In the genomic region with DNA sequence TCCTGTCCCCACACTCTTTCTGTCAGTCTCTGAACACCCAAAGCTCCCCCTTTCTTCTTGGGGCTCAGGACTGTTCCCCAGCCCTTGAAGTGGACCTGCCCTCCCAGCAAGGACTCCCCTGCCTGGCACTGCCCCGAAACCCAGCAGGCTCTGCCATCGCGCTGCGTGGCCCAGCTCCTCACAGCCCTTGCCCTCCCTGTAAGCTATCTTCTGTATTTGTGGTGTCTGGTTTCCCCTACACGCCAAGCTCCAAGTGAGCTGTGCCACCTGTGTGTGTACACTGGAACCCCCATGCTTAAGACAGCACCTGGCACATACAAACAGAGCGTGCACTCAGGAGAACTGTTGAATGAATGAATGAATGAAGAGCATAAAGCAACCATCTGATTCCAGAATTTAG, we compare ENCODE assay signal across 24 cellular contexts. TPM values are rescaled to one million over a fixed set of nuclear protein-coding genes. Genes with fewer than 3 reads are reported as not detected.
A peak's percentile ranks its signal among the peaks of the same experiment; 100 is the strongest.
DNase-seq lines count a peak whose midpoint lies in the region; ATAC-seq and TF ChIP-seq lines count a peak whose summit lies in the region.
"Had no signal": no experiment of that assay in that cellular context is flagged by ENCODE, and none has a peak within 500 bp of the region (broad histone marks: within the 10 kb centered on the region; RNA-seq: fewer than 3 reads in every experiment).

No MANE protein-coding gene starts in this region.

- peaks cover 11% of the 10 kb centered on the region for H3K9me3 Mint-ChIP-seq in Caco-2 (ENCODE audit: unreplicated experiment)
- H3K9me3 Mint-ChIP-seq in activated CD8-positive, alpha-beta T cell treated with anti-CD3 and anti-CD28 coated beads, Interleukin-2, amount 10 ng/mL, durations not matched to agents 7 days and 5 days (ENCODE audit: insufficient read depth) = no peaks in the 10 kb centered on the region

- H4K91ac ChIP-seq in neuronal stem cell (ENCODE audit: low read depth, low read length, poor library complexity) = no peak overlapping the region

- WGBS in neuronal stem cell (ENCODE audit: extremely low coverage in 2 of 2, insufficient read length in 2 of 2, insufficient replicate concordance in 1 of 2), 2 donors = no CpG with 5 or more reads among the region's 6 CpGs

- H4K8ac ChIP-seq in neuronal stem cell (ENCODE audit: low read depth, low read length) = no peak overlapping the region

- ATAC-seq in activated CD8-positive, alpha-beta T cell treated with anti-CD3 and anti-CD28 coated beads, Interleukin-2, amount 10 ng/mL, durations not matched to agents 7 days and 5 days = no peak
- ATAC-seq: effector memory CD8-positive, alpha-beta T cell; T-helper 17 cell had no signal

- H3K4me3 ChIP-seq in Caco-2 (ENCODE audit: low read depth, low read length) (no peak overlapping the region), neuronal stem cell (ENCODE audit: low read length in 2 of 2) (no peak overlapping the region), foreskin fibroblast (ENCODE audit: low read depth in 1 of 2, low read length in 2 of 2) (no peak overlapping the region)
- H3K4me3 ChIP-seq: body of pancreas, esophagus muscularis mucosa, neural progenitor cell, PC-9, psoas muscle, SJSA1 had no signal

- H3K27ac ChIP-seq in neuronal stem cell (replicated peaks; ENCODE audit: low read length) = no peak overlapping the region
- H3K27ac ChIP-seq: body of pancreas, C4-2B, esophagus muscularis mucosa, neural progenitor cell, PC-9, psoas muscle, SJSA1 had no signal

- H3K4me2 ChIP-seq in neuronal stem cell (ENCODE audit: insufficient read depth, low read length, poor library complexity, severe bottlenecking) = no peak overlapping the region
- H3K4me2 ChIP-seq: neural progenitor cell, PC-9 had no signal

- no peak overlapping the region for H2BK15ac ChIP-seq in neuronal stem cell (ENCODE audit: low read length)

- peak overlapping the region; percentile 46 for H3K27ac Mint-ChIP-seq in Caco-2 (ENCODE audit: unreplicated experiment)
- H3K27ac Mint-ChIP-seq in activated CD8-positive, alpha-beta T cell treated with anti-CD3 and anti-CD28 coated beads, Interleukin-2, amount 10 ng/mL, durations not matched to agents 7 days and 5 days = no peak overlapping the region
- H3K27ac Mint-ChIP-seq: activated naive CD8-positive, alpha-beta T cell; effector memory CD8-positive, alpha-beta T cell; neural progenitor cell; T-helper 17 cell had no signal

- no peaks in the 10 kb centered on the region for H3K4me1 ChIP-seq in Caco-2
- H3K4me1 ChIP-seq in neuronal stem cell (ENCODE audit: control insufficient read depth in 2 of 2, insufficient read depth in 1 of 2, low read depth in 1 of 2, low read length in 2 of 2) = no peaks in the 10 kb centered on the region
- H3K4me1 ChIP-seq: neural progenitor cell, SJSA1 had no signal

- CTCF ChIA-PET in Caco-2 (lab: Charles Lee) = no interaction called here
- CTCF ChIA-PET in activated CD8-positive, alpha-beta T cell treated with anti-CD3 and anti-CD28 coated beads, Interleukin-2, amount 10 ng/mL, durations not matched to agents 7 days and 5 days (lab: Charles Lee) = no interaction called here

- no peak overlapping the region for H3K4ac ChIP-seq in neuronal stem cell (ENCODE audit: low read length)

- no peak overlapping the region for H3K4me3 Mint-ChIP-seq in Caco-2 (ENCODE audit: unreplicated experiment)
- H3K4me3 Mint-ChIP-seq in activated CD8-positive, alpha-beta T cell treated with anti-CD3 and anti-CD28 coated beads, Interleukin-2, amount 10 ng/mL, durations not matched to agents 7 days and 5 days = no peak overlapping the region
- H3K4me3 Mint-ChIP-seq: activated naive CD8-positive, alpha-beta T cell; effector memory CD8-positive, alpha-beta T cell; H9; neural progenitor cell; T-helper 17 cell had no signal

- H3K27me3 ChIP-seq in Caco-2 (replicated peaks; ENCODE audit: control insufficient read depth, insufficient read depth, low read length) (no peaks in the 10 kb centered on the region), neuronal stem cell (ENCODE audit: control insufficient read depth in 3 of 3, insufficient read depth in 3 of 3, low read depth in 1 of 3, low read length in 3 of 3) (peaks cover 0 to 4% (median 0%) of the 10 kb centered on the region in 3 experiments)
- H3K27me3 ChIP-seq: body of pancreas, esophagus muscularis mucosa, neural progenitor cell, SJSA1 had no signal

- H3K9me3 ChIP-seq in Caco-2 (no peaks in the 10 kb centered on the region), neuronal stem cell (replicated peaks in 1 of 2; ENCODE audit: control insufficient read depth in 2 of 2, insufficient read depth in 1 of 2, low read depth in 1 of 2, low read length in 2 of 2) (peaks cover 0 to 5% of the 10 kb centered on the region in 2 donors)
- H3K9me3 ChIP-seq: body of pancreas, esophagus muscularis mucosa, psoas muscle, SJSA1 had no signal

- H3K4me1 Mint-ChIP-seq in Caco-2 (ENCODE audit: low read depth, unreplicated experiment) = no peaks in the 10 kb centered on the region
- peaks cover 2% of the 10 kb centered on the region for H3K4me1 Mint-ChIP-seq in activated CD8-positive, alpha-beta T cell treated with anti-CD3 and anti-CD28 coated beads, Interleukin-2, amount 10 ng/mL, durations not matched to agents 7 days and 5 days (ENCODE audit: low read depth)

- intact Hi-C loops in Caco-2 (cut with micrococcal nuclease; ENCODE audit: unreplicated experiment) = no loop called here

- H3K18ac ChIP-seq in neuronal stem cell (ENCODE audit: low read length) = no peak overlapping the region

- no peaks in the 10 kb centered on the region for H3K79me1 ChIP-seq in neuronal stem cell (ENCODE audit: low read depth, low read length)

- H2BK120ac ChIP-seq in neuronal stem cell (ENCODE audit: low read depth, low read length) = no peak overlapping the region

- H3K14ac ChIP-seq in neuronal stem cell (ENCODE audit: low read length) = peak overlapping the region; percentile 77

- H2BK12ac ChIP-seq in neuronal stem cell (ENCODE audit: low read length) = no peak overlapping the region

- no peak overlapping the region for H2BK5ac ChIP-seq in neuronal stem cell (ENCODE audit: low read length)

- no peak overlapping the region for H3K23ac ChIP-seq in neuronal stem cell (ENCODE audit: low read depth, low read length, poor library complexity)

- H3K9ac ChIP-seq in neuronal stem cell (ENCODE audit: low read depth, low read length, poor library complexity) = no peak overlapping the region
- H3K9ac ChIP-seq: neural progenitor cell had no signal

- H3K36me3 ChIP-seq in Caco-2 (ENCODE audit: control insufficient read depth, insufficient read depth, low read length) = no peaks in the 10 kb centered on the region
- no peaks in the 10 kb centered on the region for H3K36me3 ChIP-seq in neuronal stem cell (replicated peaks in 1 of 2; ENCODE audit: control insufficient read depth in 2 of 2, insufficient read depth in 2 of 2, low read length in 2 of 2)
- H3K36me3 ChIP-seq: esophagus muscularis mucosa, neural progenitor cell, SJSA1 had no signal

- POLR2A ChIA-PET in Caco-2 (lab: Charles Lee) = no interaction called here
- POLR2A ChIA-PET in activated CD8-positive, alpha-beta T cell treated with anti-CD3 and anti-CD28 coated beads, Interleukin-2, amount 10 ng/mL, durations not matched to agents 7 days and 5 days (lab: Charles Lee) = no interaction called here

- DNase-seq in Caco-2 = no peak
- peak; percentile 79 for DNase-seq in NCI-H1092 treated with DMSO at 0.1 percent for 48 hours (lab: John Stamatoyannopoulos, UW)
- peak; percentile 84 for DNase-seq in NCI-H69 (lab: John Stamatoyannopoulos, UW)
- no peak for DNase-seq in neuronal stem cell (ENCODE audit: low spot score)
- no peak for DNase-seq in activated T-cell treated with anti-CD3 and anti-CD28 coated beads for 4 hours
- DNase-seq in foreskin fibroblast = no peak
- DNase-seq in activated CD8-positive, alpha-beta T cell treated with anti-CD3 and anti-CD28 coated beads, Interleukin-2, amount 10 ng/mL, durations not matched to agents 7 days and 5 days = no peak
- DNase-seq: activated CD4-positive, alpha-beta T cell treated with anti-CD3 and anti-CD28 coated beads for 4 hours; effector memory CD8-positive, alpha-beta T cell; GF-D8; H9; IMR-90; kidney; psoas muscle; stimulated activated CD4-positive, alpha-beta T cell treated with anti-CD3 and anti-CD28 coated beads, Interleukin-1b, Interleukin-23, amount 100 ng/mL, for 48 hours; substantia nigra; T-helper 17 cell had no signal

- H2AK5ac ChIP-seq in neuronal stem cell (ENCODE audit: low read depth, low read length) = no peak overlapping the region

- no peak for TF ChIP-seq CTCF in Caco-2 (IDR thresholded peaks at IDR 0.05; ENCODE audit: insufficient read depth in 1 of 2, low read depth in 1 of 2, low read length in 1 of 2, severe bottlenecking in 1 of 2, unreplicated experiment in 1 of 2)
- no peak for TF ChIP-seq CTCF in foreskin fibroblast (IDR thresholded peaks at IDR 0.05; ENCODE audit: low read depth, low read length)

- no peak overlapping the region for H2AFZ ChIP-seq in neuronal stem cell (ENCODE audit: low read length)
- H2AFZ ChIP-seq: neural progenitor cell, PC-9 had no signal

- no peaks in the 10 kb centered on the region for H3K36me3 Mint-ChIP-seq in Caco-2 (ENCODE audit: insufficient read depth, unreplicated experiment)
- no peaks in the 10 kb centered on the region for H3K36me3 Mint-ChIP-seq in activated CD8-positive, alpha-beta T cell treated with anti-CD3 and anti-CD28 coated beads, Interleukin-2, amount 10 ng/mL, durations not matched to agents 7 days and 5 days (ENCODE audit: low read depth)
- H3K36me3 Mint-ChIP-seq: activated naive CD8-positive, alpha-beta T cell had no signal

- no TSS peak for BruUV-seq in Caco-2 (replicated peaks; lab: Mats Ljungman, UMichigan)

- H3K27me3 Mint-ChIP-seq in Caco-2 (ENCODE audit: insufficient read depth, unreplicated experiment) = no peaks in the 10 kb centered on the region
- peaks cover 8% of the 10 kb centered on the region for H3K27me3 Mint-ChIP-seq in activated CD8-positive, alpha-beta T cell treated with anti-CD3 and anti-CD28 coated beads, Interleukin-2, amount 10 ng/mL, durations not matched to agents 7 days and 5 days (ENCODE audit: low read depth)
- H3K27me3 Mint-ChIP-seq: activated naive CD8-positive, alpha-beta T cell; T-helper 17 cell had no signal

RNA-seq across cellular contexts. Expression of a gene that starts 57.7 kb away (rescaled TPM):
- total RNA-seq in Caco-2 (2022) = 12.1 and 12.6 TPM in 2 replicates
- polyA plus RNA-seq in neuronal stem cell (2013, experiment 1 of 2) = 6.3 TPM
- 6.7 TPM for polyA plus RNA-seq in neuronal stem cell (2013, experiment 2 of 2)
- 1 to 10 TPM; 9.1 to 9.5 TPM for total RNA-seq in activated CD8-positive, alpha-beta T cell treated with anti-CD3 and anti-CD28 coated beads, Interleukin-2, amount 10 ng/mL, durations not matched to agents 7 days and 5 days

Comparison
In these comparisons a context has a peak if more than half of its experiments do, and no peak if none do; other contexts are left out.
1. DNase-seq: peak in NCI-H1092 treated with DMSO at 0.1 percent for 48 hours (single experiment) and NCI-H69 (single experiment); none in Caco-2 (0 of 2), neuronal stem cell (single experiment), activated T-cell treated with anti-CD3 and anti-CD28 coated beads for 4 hours (single experiment), foreskin fibroblast (0 of 2) and activated CD8-positive, alpha-beta T cell treated with anti-CD3 and anti-CD28 coated beads, Interleukin-2, amount 10 ng/mL, durations not matched to agents 7 days and 5 days (single experiment).